Comparison of ENCODE assay signal across 10 cellular contexts in genomic region chr10:124650820-124651401, GRCh38.
A peak's percentile ranks its signal among the peaks of the same experiment; 100 is the strongest.
DNase-seq lines count a peak whose midpoint lies in the region; ATAC-seq and TF ChIP-seq lines count a peak whose summit lies in the region.
"Had no signal": no experiment of that assay in that cellular context is flagged by ENCODE, and none has a peak within 500 bp of the region (broad histone marks: within the 10 kb centered on the region; RNA-seq: fewer than 3 reads in every experiment).

No MANE protein-coding gene starts in this region.

- H3K4me3 Mint-ChIP-seq in WTC11 (no peak overlapping the region), chondrocyte (ENCODE audit: unreplicated experiment) (no peak overlapping the region)

- no peaks in the 10 kb centered on the region for H3K36me3 ChIP-seq in smooth muscle cell (ENCODE audit: low read depth)

- TF ChIP-seq CTCF in GM13976 (IDR thresholded peaks at IDR 0.05; ENCODE audit: borderline replicate concordance, control extremely low read depth, extremely low read depth, insufficient read depth, missing control alignments) (no peak), WTC11 (IDR thresholded peaks at IDR 0.05) (no peak), chondrocyte (IDR thresholded peaks at IDR 0.05) (no peak), smooth muscle cell (IDR thresholded peaks at IDR 0.05; ENCODE audit: borderline replicate concordance, insufficient read depth, poor library complexity, severe bottlenecking) (no peak)

- H3K27ac Mint-ChIP-seq in WTC11 (peak overlapping the region; percentile 94), chondrocyte (ENCODE audit: unreplicated experiment) (no peak overlapping the region)

- H2AFZ ChIP-seq in smooth muscle cell (ENCODE audit: low read depth) = no peak overlapping the region

- in situ Hi-C loops in GM13976 (cut with MboI; ENCODE audit: low sequenced_read_pairs, unreplicated experiment) = no loop called here

- no peaks in the 10 kb centered on the region for H3K79me2 ChIP-seq in smooth muscle cell (ENCODE audit: low read depth)

- no peaks in the 10 kb centered on the region for H3F3A ChIP-seq in smooth muscle cell (ENCODE audit: low read depth)

- WGBS in smooth muscle cell (ENCODE audit: low lambda C conversion rate) = 71% methylated on average over 13 of the region's 13 CpGs

- POLR2A ChIA-PET in WTC11 (lab: Charles Lee) = no interaction called here

- DNase-seq in GM13976 (ENCODE audit: low spot score) = peak; percentile 78
- DNase-seq in WTC11 (ENCODE audit: low spot score) = no peak
- no peak for DNase-seq in caudate nucleus (lab: John Stamatoyannopoulos, UW)
- DNase-seq in stimulated activated CD4-positive, alpha-beta T cell treated with anti-CD3 and anti-CD28 coated beads, Interleukin-2, amount 100 ng/mL, for 4 hours (ENCODE audit: low read depth) = peak; percentile 33
- DNase-seq in chondrocyte (ENCODE audit: low spot score) = no peak
- no peak for DNase-seq in 8988T
- no peak for DNase-seq in smooth muscle cell (lab: John Stamatoyannopoulos, UW; ENCODE audit: unreplicated experiment)
- DNase-seq: foreskin melanocyte, NCI-H510A had no signal

- H3K9me3 Mint-ChIP-seq in WTC11 (no peaks in the 10 kb centered on the region), chondrocyte (ENCODE audit: low read depth) (no peaks in the 10 kb centered on the region)

- ATAC-seq in WTC11 (peak; percentile 34), HG03025 (IDR thresholded peaks at IDR 0.05; ENCODE audit: low FRiP score, unreplicated experiment) (no peak)

- H3K36me3 Mint-ChIP-seq in WTC11 = no peaks in the 10 kb centered on the region
- no peaks in the 10 kb centered on the region for H3K36me3 Mint-ChIP-seq in chondrocyte (ENCODE audit: low read depth)

- H3K27me3 ChIP-seq in smooth muscle cell (ENCODE audit: low read depth) = no peaks in the 10 kb centered on the region

- peaks cover 30% of the 10 kb centered on the region for H4K20me1 ChIP-seq in smooth muscle cell (ENCODE audit: low read depth)

- no peaks in the 10 kb centered on the region for H3K9me3 ChIP-seq in smooth muscle cell (replicated peaks; ENCODE audit: low read depth)

- H3K4me3 ChIP-seq in smooth muscle cell = no peak overlapping the region

- H3K4me1 ChIP-seq in smooth muscle cell (ENCODE audit: low read depth) = peaks cover 15% of the 10 kb centered on the region

- CTCF ChIA-PET in WTC11 (lab: Charles Lee) = interaction anchor here (1.7 kb wide), 1 partner anchor 90 kb away, joined by 8 read pairs; no protein-coding TSS in a partner anchor

- H3K27me3 Mint-ChIP-seq in WTC11 (ENCODE audit: low read depth) = no peaks in the 10 kb centered on the region
- H3K27me3 Mint-ChIP-seq in chondrocyte (ENCODE audit: low read depth) = no peaks in the 10 kb centered on the region

- H3K4me1 Mint-ChIP-seq in WTC11 = peaks cover 53% of the 10 kb centered on the region
- peaks cover 28% of the 10 kb centered on the region for H3K4me1 Mint-ChIP-seq in chondrocyte (ENCODE audit: low read depth)

- no peak overlapping the region for H3K9ac ChIP-seq in smooth muscle cell (ENCODE audit: low read depth)

- H3K27ac ChIP-seq in caudate nucleus (ENCODE audit: low read depth, low read length) (peak overlapping the region; percentile 88), smooth muscle cell (ENCODE audit: low read depth) (no peak overlapping the region)

- H3K4me2 ChIP-seq in smooth muscle cell = no peak overlapping the region

TF ChIP-seq in WTC11, 78 proteins besides CTCF, POLR2A, EP300 and RAD21:
- TF ChIP-seq OVOL2 (CRISPR knock-in tag; IDR thresholded peaks at IDR 0.05; ENCODE audit: borderline replicate concordance) (no peak), USF1 (CRISPR knock-in tag; IDR thresholded peaks at IDR 0.05) (no peak), FOXK1 (CRISPR knock-in tag; IDR thresholded peaks at IDR 0.05) (no peak), ETV6 (CRISPR knock-in tag; IDR thresholded peaks at IDR 0.05) (no peak), ZNF263 (CRISPR knock-in tag; IDR thresholded peaks at IDR 0.05; ENCODE audit: low read depth) (no peak), ELF4 (CRISPR knock-in tag; IDR thresholded peaks at IDR 0.05; ENCODE audit: low read depth) (no peak), CBFB (CRISPR knock-in tag; IDR thresholded peaks at IDR 0.05; ENCODE audit: low read depth) (no peak), CREM (CRISPR knock-in tag; IDR thresholded peaks at IDR 0.05) (no peak), ZBTB43 (CRISPR knock-in tag; IDR thresholded peaks at IDR 0.05) (no peak), ZNF232 (CRISPR knock-in tag; IDR thresholded peaks at IDR 0.05) (no peak), SMAD3 (CRISPR knock-in tag; IDR thresholded peaks at IDR 0.05; ENCODE audit: borderline replicate concordance) (no peak), ZNF416 (CRISPR knock-in tag; IDR thresholded peaks at IDR 0.05) (no peak), PREB (CRISPR knock-in tag; IDR thresholded peaks at IDR 0.05; ENCODE audit: borderline replicate concordance) (no peak), AR (CRISPR knock-in tag; IDR thresholded peaks at IDR 0.05) (no peak), MXD4 (CRISPR knock-in tag; IDR thresholded peaks at IDR 0.05; ENCODE audit: borderline replicate concordance) (no peak)

Comparison
In these comparisons a context has a peak if more than half of its experiments do, and no peak if none do; other contexts are left out.
1. DNase-seq: peak in GM13976 (single experiment) and stimulated activated CD4-positive, alpha-beta T cell treated with anti-CD3 and anti-CD28 coated beads, Interleukin-2, amount 100 ng/mL, for 4 hours (single experiment); none in WTC11 (single experiment), caudate nucleus (0 of 61), chondrocyte (single experiment), 8988T (single experiment) and smooth muscle cell (single experiment).